In the genomic region with DNA sequence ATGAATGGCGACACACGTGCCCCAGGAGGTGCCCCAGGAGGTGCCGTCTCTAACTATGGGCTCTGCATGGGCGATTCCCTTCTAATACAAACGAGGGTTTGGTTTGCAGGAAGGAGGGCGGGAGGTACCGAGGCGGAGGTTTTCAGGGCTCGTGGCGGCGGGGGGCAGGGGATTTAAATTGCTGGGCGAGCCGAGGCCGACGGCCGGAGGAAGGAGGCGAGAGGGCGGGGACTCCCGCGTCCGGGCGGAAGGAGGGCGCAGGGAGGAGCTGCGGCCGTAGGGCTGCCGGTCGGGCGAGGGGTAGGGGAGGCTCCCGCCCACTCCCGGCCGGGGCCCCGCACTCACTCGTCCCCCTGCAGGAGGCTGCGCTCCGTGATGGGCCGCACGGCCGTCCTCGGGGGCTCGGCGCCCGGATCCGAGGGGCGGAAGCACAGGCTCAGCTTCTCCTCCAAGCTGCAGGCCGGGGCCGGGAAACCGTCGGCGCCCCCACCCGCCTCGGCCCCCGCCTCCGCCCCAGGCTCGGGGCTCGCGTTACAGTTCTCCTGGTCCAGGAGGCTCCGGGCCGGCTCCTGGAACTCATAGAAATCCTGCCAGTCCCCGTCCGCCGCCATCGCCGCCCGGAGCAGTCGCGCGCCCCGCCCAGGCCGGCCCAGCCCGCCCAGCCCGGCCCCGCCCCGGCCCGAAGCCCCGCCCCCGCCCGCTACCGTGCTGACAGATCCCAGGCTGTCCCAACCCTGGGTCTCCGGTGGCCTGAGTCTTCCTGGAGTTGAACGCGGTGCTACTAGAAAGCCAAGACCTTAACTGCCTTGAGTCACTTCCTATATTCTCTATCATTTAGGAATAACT, we compare ENCODE assay signal across 8 cellular contexts. TPM values are rescaled to one million over a fixed set of nuclear protein-coding genes. Genes with fewer than 3 reads are reported as not detected.
DNase-seq lines count a peak whose midpoint lies in the region; ATAC-seq and TF ChIP-seq lines count a peak whose summit lies in the region.

A gene with protein sequence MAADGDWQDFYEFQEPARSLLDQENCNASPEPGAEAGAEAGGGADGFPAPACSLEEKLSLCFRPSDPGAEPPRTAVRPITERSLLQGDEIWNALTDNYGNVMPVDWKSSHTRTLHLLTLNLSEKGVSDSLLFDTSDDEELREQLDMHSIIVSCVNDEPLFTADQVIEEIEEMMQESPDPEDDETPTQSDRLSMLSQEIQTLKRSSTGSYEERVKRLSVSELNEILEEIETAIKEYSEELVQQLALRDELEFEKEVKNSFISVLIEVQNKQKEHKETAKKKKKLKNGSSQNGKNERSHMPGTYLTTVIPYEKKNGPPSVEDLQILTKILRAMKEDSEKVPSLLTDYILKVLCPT (minus strand): TSS at position 637 of the 846 bp plus-strand sequence. CDS start 26 bp downstream, at position 611.

- peak within 1 kb of the TSS; percentile 99 for H3K4me3 ChIP-seq in lower lobe of right lung

- H3K27ac ChIP-seq in C4-2B: peak within 1 kb of the TSS; percentile 90
- H3K27ac ChIP-seq in lower lobe of right lung: peak within 1 kb of the TSS; percentile 97

- H3K27ac Mint-ChIP-seq in activated CD8-positive, alpha-beta T cell treated with anti-CD3 and anti-CD28 coated beads, Interleukin-2, amount 10 ng/mL, durations not matched to agents 7 days and 5 days: peak within 1 kb of the TSS; percentile 94

- CTCF ChIA-PET in activated CD8-positive, alpha-beta T cell treated with anti-CD3 and anti-CD28 coated beads, Interleukin-2, amount 10 ng/mL, durations not matched to agents 7 days and 5 days (lab: Charles Lee): no interaction called here

- H3K9me3 ChIP-seq in lower lobe of right lung: no peaks in the 10 kb centered on the region

- ATAC-seq in HG03442 (IDR thresholded peaks at IDR 0.05; ENCODE audit: unreplicated experiment): peak; percentile 99
- peak; percentile 98 for ATAC-seq in activated CD8-positive, alpha-beta T cell treated with anti-CD3 and anti-CD28 coated beads, Interleukin-2, amount 10 ng/mL, durations not matched to agents 7 days and 5 days
- peak; percentile 99 for ATAC-seq in lower lobe of right lung

- no peak for TF ChIP-seq CTCF in C4-2B (conservative IDR thresholded peaks at IDR 0.05)
- TF ChIP-seq CTCF in lower lobe of right lung (IDR thresholded peaks at IDR 0.05): no peak

- peaks cover 23% of the 10 kb centered on the region for H3K4me1 Mint-ChIP-seq in activated CD8-positive, alpha-beta T cell treated with anti-CD3 and anti-CD28 coated beads, Interleukin-2, amount 10 ng/mL, durations not matched to agents 7 days and 5 days (ENCODE audit: low read depth)

- peak within 1 kb of the TSS; percentile 92 for H3K4me3 Mint-ChIP-seq in activated CD8-positive, alpha-beta T cell treated with anti-CD3 and anti-CD28 coated beads, Interleukin-2, amount 10 ng/mL, durations not matched to agents 7 days and 5 days

- no peaks in the 10 kb centered on the region for H3K9me3 Mint-ChIP-seq in activated CD8-positive, alpha-beta T cell treated with anti-CD3 and anti-CD28 coated beads, Interleukin-2, amount 10 ng/mL, durations not matched to agents 7 days and 5 days (ENCODE audit: insufficient read depth)

- no peaks in the 10 kb centered on the region for H3K27me3 Mint-ChIP-seq in activated CD8-positive, alpha-beta T cell treated with anti-CD3 and anti-CD28 coated beads, Interleukin-2, amount 10 ng/mL, durations not matched to agents 7 days and 5 days (ENCODE audit: low read depth)

- H3K36me3 Mint-ChIP-seq in activated CD8-positive, alpha-beta T cell treated with anti-CD3 and anti-CD28 coated beads, Interleukin-2, amount 10 ng/mL, durations not matched to agents 7 days and 5 days (ENCODE audit: low read depth): peaks cover 8% of the 10 kb centered on the region

- peak; percentile 77 for DNase-seq in GM19240 (ENCODE audit: insufficient read length, low spot score)
- peak; percentile 65 for DNase-seq in NCI-H748 treated with DMSO at 0.1 percent for 48 hours (lab: John Stamatoyannopoulos, UW)
- DNase-seq in activated CD8-positive, alpha-beta T cell treated with anti-CD3 and anti-CD28 coated beads, Interleukin-2, amount 10 ng/mL, durations not matched to agents 7 days and 5 days: peak; percentile 80
- peak; percentile 27 for DNase-seq in effector CD4-positive, alpha-beta T cell
- peak; percentile 86 for DNase-seq in lower lobe of right lung
- peak; percentile 31 to 69 (median 55) for DNase-seq in stimulated activated CD4-positive, alpha-beta T cell treated with anti-CD3 and anti-CD28 coated beads, TNF-alpha, amount 100 ng/mL, for 48 hours (ENCODE audit: low read depth in 3 of 3)

- POLR2A ChIA-PET in activated CD8-positive, alpha-beta T cell treated with anti-CD3 and anti-CD28 coated beads, Interleukin-2, amount 10 ng/mL, durations not matched to agents 7 days and 5 days (lab: Charles Lee): interaction anchor here (0.6 to 1.2 kb wide), 3 partner anchors 19 to 66 kb away, joined by 3 read pairs; no protein-coding TSS in a partner anchor

- H3K4me1 ChIP-seq in lower lobe of right lung: peaks cover 24% of the 10 kb centered on the region

- intact Hi-C loops in lower lobe of right lung (cut with DNase I): no loop called here

- no peaks in the 10 kb centered on the region for H3K27me3 ChIP-seq in lower lobe of right lung (ENCODE audit: low read depth)

- H3K36me3 ChIP-seq in lower lobe of right lung: no peaks in the 10 kb centered on the region

RNA-seq across cellular contexts. Expression of the gene that starts here (rescaled TPM):
- 10 to 100 TPM; 17.3 to 20.3 TPM for total RNA-seq in activated CD8-positive, alpha-beta T cell treated with anti-CD3 and anti-CD28 coated beads, Interleukin-2, amount 10 ng/mL, durations not matched to agents 7 days and 5 days
- 44.0 TPM for total RNA-seq in lower lobe of right lung

Comparison
In these comparisons a context has a peak if more than half of its experiments do, and no peak if none do; other contexts are left out.
1. Peak in every context shown above with its lines: DNase-seq, ATAC-seq, H3K4me3 ChIP-seq and H3K27ac ChIP-seq.
2. DNase-seq: peak in every context shown above with its lines; median percentile 86 in lower lobe of right lung; 80 in activated CD8-positive, alpha-beta T cell treated with anti-CD3 and anti-CD28 coated beads, Interleukin-2, amount 10 ng/mL, durations not matched to agents 7 days and 5 days; 77 in GM19240; 65 in NCI-H748 treated with DMSO at 0.1 percent for 48 hours; 55 in stimulated activated CD4-positive, alpha-beta T cell treated with anti-CD3 and anti-CD28 coated beads, TNF-alpha, amount 100 ng/mL, for 48 hours; 27 in effector CD4-positive, alpha-beta T cell.